ENCODE assay signal across 12 cellular contexts in genomic region chr13:39263531-39263930, GRCh38.
"Had no signal": no experiment of that assay in that cellular context is flagged by ENCODE, and none has a peak within 500 bp of the region (broad histone marks: within the 10 kb centered on the region; RNA-seq: fewer than 3 reads in every experiment).

No MANE protein-coding gene starts in this region.

- ATAC-seq: naive thymus-derived CD8-positive, alpha-beta T cell had no signal

- H3K4me3 ChIP-seq: esophagus squamous epithelium, heart right ventricle, left lung, right lobe of liver, spleen, tibial artery, upper lobe of left lung, uterus had no signal

- DNase-seq: central memory CD4-positive, alpha-beta T cell; esophagus squamous epithelium; left lung; spleen; upper lobe of left lung had no signal

- H3K36me3 ChIP-seq: esophagus squamous epithelium, heart right ventricle, left lung, neutrophil, right lobe of liver, spleen, tibial artery, upper lobe of left lung, uterus had no signal

- H3K27ac ChIP-seq: foreskin keratinocyte, left lung, neutrophil, right lobe of liver, spleen, tibial artery had no signal

- H3K9me3 ChIP-seq: esophagus squamous epithelium, left lung, neutrophil, right lobe of liver, tibial artery, upper lobe of left lung, uterus had no signal

- H3K27me3 ChIP-seq: esophagus squamous epithelium, heart right ventricle, left lung, neutrophil, right lobe of liver, spleen, tibial artery, upper lobe of left lung, uterus had no signal
